11 cellular contexts compared by ENCODE assay signal in the genomic region with DNA sequence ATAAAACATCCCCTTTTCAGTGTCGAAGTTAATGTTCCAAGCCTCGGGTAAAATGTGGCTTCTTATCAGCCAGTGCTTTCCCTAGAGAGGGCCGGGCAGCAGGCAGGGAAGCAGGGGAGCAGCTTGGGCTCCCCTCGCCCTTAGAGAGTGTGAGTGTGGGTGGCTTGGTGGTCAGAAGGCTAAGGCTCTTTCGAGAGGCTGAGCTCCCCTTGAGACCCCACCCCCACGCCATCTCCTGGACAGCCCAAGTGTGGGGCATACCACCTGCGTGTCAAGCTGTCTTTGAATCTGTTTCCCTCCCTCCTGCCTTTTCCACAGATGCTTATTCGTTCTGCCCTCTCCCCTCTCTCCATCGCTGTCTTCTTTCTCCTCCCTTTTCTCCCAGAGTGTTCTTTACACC.
DNase-seq lines count a peak whose midpoint lies in the region; ATAC-seq and TF ChIP-seq lines count a peak whose summit lies in the region.
"Had no signal": no experiment of that assay in that cellular context is flagged by ENCODE, and none has a peak within 500 bp of the region (broad histone marks: within the 10 kb centered on the region; RNA-seq: fewer than 3 reads in every experiment).

No MANE protein-coding gene starts in this region.

- no peaks in the 10 kb centered on the region for H3K36me3 Mint-ChIP-seq in activated CD4-positive, alpha-beta T cell treated with anti-CD3 and anti-CD28 coated beads, Interleukin-2, amount 10 ng/mL, durations not matched to agents 24 days and 14 days (ENCODE audit: low read depth)
- H3K36me3 Mint-ChIP-seq: activated CD8-positive, alpha-beta memory T cell treated with anti-CD3 and anti-CD28 coated beads, Interleukin-2, amount 10 ng/mL, durations not matched to agents 7 days and 5 days; T-cell had no signal

- H3K9me3 Mint-ChIP-seq in activated CD4-positive, alpha-beta T cell treated with anti-CD3 and anti-CD28 coated beads, Interleukin-2, amount 10 ng/mL, durations not matched to agents 24 days and 14 days: no peaks in the 10 kb centered on the region
- H3K9me3 Mint-ChIP-seq: T-cell had no signal

- no peaks in the 10 kb centered on the region for H4K20me1 ChIP-seq in BLaER1

- H3K27ac ChIP-seq in BLaER1 (no peak overlapping the region), cingulate gyrus (ENCODE audit: low read depth, low read length) (peak overlapping the region; percentile 54), muscle layer of colon (ENCODE audit: low read depth, low read length) (peak overlapping the region; percentile 65)
- H3K27ac ChIP-seq: C4-2B had no signal

- H3K27me3 ChIP-seq in BLaER1 (no peaks in the 10 kb centered on the region), muscle layer of colon (ENCODE audit: control insufficient read depth in 1 of 2, insufficient read depth in 2 of 2, low read length in 2 of 2) (no peaks in the 10 kb centered on the region)

- H3K4me3 ChIP-seq in BLaER1 (peak overlapping the region; percentile 3; the same call in 1 of the 2 replicates), HFF-Myc (replicated peaks; ENCODE audit: low read depth, low read length) (no peak overlapping the region), muscle layer of colon (ENCODE audit: low read depth in 1 of 2, low read length in 2 of 2) (peak overlapping the region in 1 of 2 donors; percentile 22)

- no peak for ATAC-seq in HG03432 (IDR thresholded peaks at IDR 0.05; ENCODE audit: unreplicated experiment)
- ATAC-seq in HG03025 (IDR thresholded peaks at IDR 0.05; ENCODE audit: low FRiP score, unreplicated experiment): no peak
- ATAC-seq: activated CD8-positive, alpha-beta memory T cell treated with anti-CD3 and anti-CD28 coated beads, Interleukin-2, amount 10 ng/mL, durations not matched to agents 7 days and 5 days; T-cell had no signal

- H3K4me1 Mint-ChIP-seq in activated CD4-positive, alpha-beta T cell treated with anti-CD3 and anti-CD28 coated beads, Interleukin-2, amount 10 ng/mL, durations not matched to agents 24 days and 14 days: no peaks in the 10 kb centered on the region
- H3K4me1 Mint-ChIP-seq: activated CD8-positive, alpha-beta memory T cell treated with anti-CD3 and anti-CD28 coated beads, Interleukin-2, amount 10 ng/mL, durations not matched to agents 7 days and 5 days had no signal

- H3K27me3 Mint-ChIP-seq in activated CD4-positive, alpha-beta T cell treated with anti-CD3 and anti-CD28 coated beads, Interleukin-2, amount 10 ng/mL, durations not matched to agents 24 days and 14 days: peaks cover 17% of the 10 kb centered on the region

- peak; percentile 17 for TF ChIP-seq CTCF in HFF-Myc (IDR thresholded peaks at IDR 0.05; ENCODE audit: low read depth, low read length, missing control alignments)

- intact Hi-C loops in activated CD4-positive, alpha-beta T cell treated with anti-CD3 and anti-CD28 coated beads, Interleukin-2, amount 10 ng/mL, durations not matched to agents 24 days and 14 days (cut with micrococcal nuclease): no loop called here

- H3K4me3 Mint-ChIP-seq in activated CD4-positive, alpha-beta T cell treated with anti-CD3 and anti-CD28 coated beads, Interleukin-2, amount 10 ng/mL, durations not matched to agents 24 days and 14 days: no peak overlapping the region
- H3K4me3 Mint-ChIP-seq: activated CD8-positive, alpha-beta memory T cell treated with anti-CD3 and anti-CD28 coated beads, Interleukin-2, amount 10 ng/mL, durations not matched to agents 7 days and 5 days; T-cell had no signal

- H3K4me2 ChIP-seq in BLaER1: peak overlapping the region; percentile 83

- H3K36me3 ChIP-seq in BLaER1 (no peaks in the 10 kb centered on the region), muscle layer of colon (ENCODE audit: insufficient read depth, low read length) (no peaks in the 10 kb centered on the region)

- DNase-seq in HFF-Myc (ENCODE audit: extremely low read depth, low read depth): no peak
- DNase-seq in activated CD4-positive, alpha-beta T cell treated with anti-CD3 and anti-CD28 coated beads, Interleukin-2, amount 10 ng/mL, durations not matched to agents 24 days and 14 days: no peak
- DNase-seq in hypothalamus (lab: John Stamatoyannopoulos, UW): no peak
- DNase-seq: activated CD8-positive, alpha-beta memory T cell treated with anti-CD3 and anti-CD28 coated beads, Interleukin-2, amount 10 ng/mL, durations not matched to agents 7 days and 5 days; T-cell had no signal

- 0 out of 2 replicates have a peak overlapping the region, but pooled peaks have one; percentile 12 for H3K9ac ChIP-seq in BLaER1
- no peak overlapping the region for H3K9ac ChIP-seq in muscle layer of colon (ENCODE audit: low read length)

- H3K9me3 ChIP-seq in BLaER1 (no peaks in the 10 kb centered on the region), muscle layer of colon (ENCODE audit: low read length) (no peaks in the 10 kb centered on the region)

- H3K4me1 ChIP-seq in BLaER1: peaks cover 53% of the 10 kb centered on the region
- H3K4me1 ChIP-seq in muscle layer of colon (ENCODE audit: insufficient read depth, low read length): peaks cover 43% of the 10 kb centered on the region

- no peak overlapping the region for H3K27ac Mint-ChIP-seq in activated CD4-positive, alpha-beta T cell treated with anti-CD3 and anti-CD28 coated beads, Interleukin-2, amount 10 ng/mL, durations not matched to agents 24 days and 14 days
- H3K27ac Mint-ChIP-seq: activated CD8-positive, alpha-beta memory T cell treated with anti-CD3 and anti-CD28 coated beads, Interleukin-2, amount 10 ng/mL, durations not matched to agents 7 days and 5 days; T-cell had no signal
